ENCODE assay signal across 32 cellular contexts in genomic region chr5:86108825-86109224, GRCh38.
"Had no signal": no experiment of that assay in that cellular context is flagged by ENCODE, and none has a peak within 500 bp of the region (broad histone marks: within the 10 kb centered on the region; RNA-seq: fewer than 3 reads in every experiment).

No MANE protein-coding gene starts in this region.

- H3K27me3 ChIP-seq: adrenal gland, ascending aorta, brain microvascular endothelial cell, breast epithelium, cardiac muscle cell had no signal

- H3K9me3 ChIP-seq: adrenal gland, ascending aorta, breast epithelium had no signal

- H3K36me3 ChIP-seq: adrenal gland, ascending aorta, brain microvascular endothelial cell, breast epithelium, cardiac muscle cell had no signal

- H3K27ac ChIP-seq: adrenal gland, ascending aorta, brain microvascular endothelial cell, breast epithelium, cardiac muscle cell had no signal

- DNase-seq: activated effector memory CD4-positive, alpha-beta T cell treated with anti-CD3 and anti-CD28 coated beads, Interleukin-2, amount 50 U/mL, for 16 hours; activated effector memory CD4-positive, alpha-beta T cell treated with Interleukin-2 at 50 U/mL for 16 hours; activated gamma-delta T cell; activated gamma-delta T cell treated with Interleukin-2 at 50 U/mL for 16 hours; activated naive CD4-positive, alpha-beta T cell; activated naive CD4-positive, alpha-beta T cell treated with anti-CD3 and anti-CD28 coated beads for 36 hours; activated naive CD4-positive, alpha-beta T cell treated with anti-CD3 and anti-CD28 coated beads, Interleukin-2, amount 10 ng/mL, durations not matched to agents 7 days and 5 days; activated naive CD4-positive, alpha-beta T cell treated with anti-CD3 and anti-CD28 coated beads, Interleukin-2, amount 50 U/mL, for 16 hours; activated naive CD4-positive, alpha-beta T cell treated with Interleukin-2 at 50 U/mL for 16 hours; activated naive CD8-positive, alpha-beta T cell treated with anti-CD3 and anti-CD28 coated beads for 36 hours; activated naive CD8-positive, alpha-beta T cell treated with anti-CD3 and anti-CD28 coated beads, Interleukin-2, amount 10 ng/mL, durations not matched to agents 7 days and 5 days; activated naive CD8-positive, alpha-beta T cell treated with anti-CD3 and anti-CD28 coated beads, Interleukin-2, amount 50 U/mL, for 24 hours; activated T-cell treated with anti-CD3 and anti-CD28 coated beads for 4 hours; activated T-cell treated with anti-CD3 and anti-CD28 coated beads, Interleukin-2, amount 50 U/mL, for 1 hour; activated T-cell treated with anti-CD3 and anti-CD28 coated beads, Interleukin-2, amount 50 U/mL, for 24 hours; activated T-cell treated with anti-CD3 and anti-CD28 coated beads, Interleukin-2, amount 50 U/mL, for 4 hours; activated T-cell treated with anti-CD3 and anti-CD28 coated beads, Interleukin-2, amount 50 U/mL, for 48 hours; activated T-cell treated with anti-CD3 and anti-CD28 coated beads, Interleukin-2, amount 50 U/mL, for 72 hours; adrenal gland; amniotic stem cell; amygdala; anterior cingulate cortex; aorta; brain microvascular endothelial cell; caudate nucleus; central memory CD4-positive, alpha-beta T cell; cerebellar nuclear complex had no signal

- H3K4me3 ChIP-seq: adrenal gland, ascending aorta, breast epithelium, cardiac muscle cell had no signal

- H3K4me1 ChIP-seq: adrenal gland, ascending aorta, breast epithelium had no signal

- ATAC-seq: activated naive CD4-positive, alpha-beta T cell treated with anti-CD3 and anti-CD28 coated beads, Interleukin-2, amount 50 U/mL, for 72 hours; activated naive CD8-positive, alpha-beta T cell treated with anti-CD3 and anti-CD28 coated beads, Interleukin-2, amount 50 U/mL, for 24 hours; activated T-cell treated with anti-CD3 and anti-CD28 coated beads, Interleukin-2, amount 50 U/mL, for 4 hours; activated T-cell treated with anti-CD3 and anti-CD28 coated beads, Interleukin-2, amount 50 U/mL, for 72 hours; activated T-helper 17 cell treated with anti-CD3 and anti-CD28 coated beads, Interleukin-2, amount 50 U/mL, for 72 hours had no signal
